In the genomic region with DNA sequence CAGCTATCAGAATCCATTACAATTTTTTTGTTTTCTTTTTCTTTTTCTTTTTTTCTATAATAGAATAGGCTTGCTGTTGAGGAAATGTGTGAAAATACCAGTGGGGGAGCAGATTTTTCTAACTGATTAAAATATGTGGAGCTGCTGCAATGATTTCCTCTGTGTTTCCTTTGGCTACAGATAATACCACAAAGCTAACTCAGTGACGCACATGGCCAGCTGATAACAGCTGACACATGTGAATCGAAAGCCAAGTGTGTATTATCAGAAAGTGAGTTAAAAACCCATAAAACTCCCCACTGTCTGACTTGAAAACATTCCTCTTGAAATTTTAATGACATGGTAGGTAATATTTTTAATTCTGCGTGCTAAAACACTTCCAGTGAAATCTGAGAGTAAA, we compare ENCODE assay signal across 1 cellular context.
TF ChIP-seq lines count a peak whose summit lies in the region.

No MANE protein-coding gene starts in this region.

TF ChIP-seq in K562, 482 proteins besides CTCF, POLR2A, EP300 and RAD21 (continued from another document):
- TF ChIP-seq, protein P1, sequence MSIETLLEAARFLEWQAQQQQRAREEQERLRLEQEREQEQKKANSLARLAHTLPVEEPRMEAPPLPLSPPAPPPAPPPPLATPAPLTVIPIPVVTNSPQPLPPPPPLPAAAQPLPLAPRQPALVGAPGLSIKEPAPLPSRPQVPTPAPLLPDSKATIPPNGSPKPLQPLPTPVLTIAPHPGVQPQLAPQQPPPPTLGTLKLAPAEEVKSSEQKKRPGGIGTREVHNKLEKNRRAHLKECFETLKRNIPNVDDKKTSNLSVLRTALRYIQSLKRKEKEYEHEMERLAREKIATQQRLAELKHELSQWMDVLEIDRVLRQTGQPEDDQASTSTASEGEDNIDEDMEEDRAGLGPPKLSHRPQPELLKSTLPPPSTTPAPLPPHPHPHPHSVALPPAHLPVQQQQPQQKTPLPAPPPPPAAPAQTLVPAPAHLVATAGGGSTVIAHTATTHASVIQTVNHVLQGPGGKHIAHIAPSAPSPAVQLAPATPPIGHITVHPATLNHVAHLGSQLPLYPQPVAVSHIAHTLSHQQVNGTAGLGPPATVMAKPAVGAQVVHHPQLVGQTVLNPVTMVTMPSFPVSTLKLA (conservative IDR thresholded peaks at IDR 0.05) = 0 out of 4 replicates have a peak, but pooled peaks of 1 of the 2 experiments have one; percentile 35
- TF ChIP-seq, protein P2, sequence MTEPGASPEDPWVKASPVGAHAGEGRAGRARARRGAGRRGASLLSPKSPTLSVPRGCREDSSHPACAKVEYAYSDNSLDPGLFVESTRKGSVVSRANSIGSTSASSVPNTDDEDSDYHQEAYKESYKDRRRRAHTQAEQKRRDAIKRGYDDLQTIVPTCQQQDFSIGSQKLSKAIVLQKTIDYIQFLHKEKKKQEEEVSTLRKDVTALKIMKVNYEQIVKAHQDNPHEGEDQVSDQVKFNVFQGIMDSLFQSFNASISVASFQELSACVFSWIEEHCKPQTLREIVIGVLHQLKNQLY (CRISPR knock-in tag; conservative IDR thresholded peaks at IDR 0.05) = no peak
- TF ChIP-seq KAT2B (IDR thresholded peaks at IDR 0.05; ENCODE audit: low read depth, low read length) = no peak
- TF ChIP-seq, protein P3, sequence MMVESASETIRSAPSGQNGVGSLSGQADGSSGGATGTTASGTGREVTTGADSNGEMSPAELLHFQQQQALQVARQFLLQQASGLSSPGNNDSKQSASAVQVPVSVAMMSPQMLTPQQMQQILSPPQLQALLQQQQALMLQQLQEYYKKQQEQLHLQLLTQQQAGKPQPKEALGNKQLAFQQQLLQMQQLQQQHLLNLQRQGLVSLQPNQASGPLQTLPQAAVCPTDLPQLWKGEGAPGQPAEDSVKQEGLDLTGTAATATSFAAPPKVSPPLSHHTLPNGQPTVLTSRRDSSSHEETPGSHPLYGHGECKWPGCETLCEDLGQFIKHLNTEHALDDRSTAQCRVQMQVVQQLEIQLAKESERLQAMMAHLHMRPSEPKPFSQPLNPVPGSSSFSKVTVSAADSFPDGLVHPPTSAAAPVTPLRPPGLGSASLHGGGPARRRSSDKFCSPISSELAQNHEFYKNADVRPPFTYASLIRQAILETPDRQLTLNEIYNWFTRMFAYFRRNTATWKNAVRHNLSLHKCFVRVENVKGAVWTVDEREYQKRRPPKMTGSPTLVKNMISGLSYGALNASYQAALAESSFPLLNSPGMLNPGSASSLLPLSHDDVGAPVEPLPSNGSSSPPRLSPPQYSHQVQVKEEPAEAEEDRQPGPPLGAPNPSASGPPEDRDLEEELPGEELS (CRISPR knock-in tag; IDR thresholded peaks at IDR 0.05; ENCODE audit: borderline replicate concordance) = no peak
- TF ChIP-seq ZSCAN29 (IDR thresholded peaks at IDR 0.05) = no peak
- TF ChIP-seq E2F3 (CRISPR knock-in tag; IDR thresholded peaks at IDR 0.05) = no peak
- TF ChIP-seq ZNF282 (CRISPR knock-in tag; IDR thresholded peaks at IDR 0.05) = no peak
